In genomic region chr15:95826831-95827230, GRCh38 we compare ENCODE assay signal across 11 cellular contexts.
DNase-seq lines count a peak whose midpoint lies in the region; ATAC-seq and TF ChIP-seq lines count a peak whose summit lies in the region.
"Had no signal": no experiment of that assay in that cellular context is flagged by ENCODE, and none has a peak within 500 bp of the region (broad histone marks: within the 10 kb centered on the region; RNA-seq: fewer than 3 reads in every experiment).

No MANE protein-coding gene starts in this region.

- ATAC-seq in RWPE2 (ENCODE audit: low read depth) (peak; percentile 74; the same call in 2 of the 3 replicates), GM18498 (IDR thresholded peaks at IDR 0.05; ENCODE audit: unreplicated experiment) (no peak), HG03039 (IDR thresholded peaks at IDR 0.05; ENCODE audit: unreplicated experiment) (no peak)
- ATAC-seq: activated CD8-positive, alpha-beta T cell treated with anti-CD3 and anti-CD28 coated beads for 36 hours had no signal

- no peaks in the 10 kb centered on the region for H3K36me3 ChIP-seq in RWPE2 (ENCODE audit: low read depth)
- H3K36me3 ChIP-seq: tibial artery had no signal

- in situ Hi-C loops in G401 (cut with HindIII; ENCODE audit: low sequenced_read_pairs): no loop called here

- no peak overlapping the region for H3K27ac ChIP-seq in RWPE2 (ENCODE audit: poor library complexity, severe bottlenecking)
- H3K27ac ChIP-seq: epithelial cell of prostate, tibial artery had no signal

- TF ChIP-seq CTCF in HFF-Myc (IDR thresholded peaks at IDR 0.05; ENCODE audit: low read depth, low read length, missing control alignments) (peak; percentile 4), RWPE2 (IDR thresholded peaks at IDR 0.05; ENCODE audit: poor library complexity, severe bottlenecking) (peak; percentile 55), GM20000 (IDR thresholded peaks at IDR 0.05; ENCODE audit: extremely low read depth, missing control alignments) (no peak)

- H3K4me3 ChIP-seq in HFF-Myc (replicated peaks; ENCODE audit: low read depth, low read length) (no peak overlapping the region), RWPE2 (ENCODE audit: severe bottlenecking) (no peak overlapping the region)
- H3K4me3 ChIP-seq: tibial artery had no signal

- H3K9me3 ChIP-seq in RWPE2 (ENCODE audit: severe bottlenecking): no peaks in the 10 kb centered on the region
- H3K9me3 ChIP-seq: tibial artery had no signal

- H3K27me3 ChIP-seq in RWPE2 (ENCODE audit: insufficient read depth, poor library complexity, severe bottlenecking): no peaks in the 10 kb centered on the region
- H3K27me3 ChIP-seq: tibial artery had no signal

- DNase-seq in G401 (ENCODE audit: low spot score) (peak; percentile 32), HFF-Myc (ENCODE audit: extremely low read depth, low read depth) (no peak), RWPE2 (ENCODE audit: low spot score) (no peak), kidney tubule cell (ENCODE audit: low spot score) (peak; percentile 38), GM20000 (ENCODE audit: low spot score) (no peak), T-helper 9 cell (no peak)
- DNase-seq: activated CD8-positive, alpha-beta T cell treated with anti-CD3 and anti-CD28 coated beads for 36 hours; tibial artery had no signal

- no peaks in the 10 kb centered on the region for H3K4me1 ChIP-seq in RWPE2 (ENCODE audit: insufficient read depth, poor library complexity, severe bottlenecking)

Comparison
In these comparisons a context has a peak if more than half of its experiments do, and no peak if none do; other contexts are left out.
1. DNase-seq: peak in G401 (single experiment) and kidney tubule cell (single experiment); none in HFF-Myc (single experiment), RWPE2 (single experiment), GM20000 (single experiment) and T-helper 9 cell (single experiment).